Comparison of ENCODE assay signal across 19 cellular contexts in genomic region chr18:78032574-78032973, GRCh38.
DNase-seq lines count a peak whose midpoint lies in the region; ATAC-seq, FAIRE-seq and TF ChIP-seq lines count a peak whose summit lies in the region.
"Had no signal": no experiment of that assay in that cellular context is flagged by ENCODE, and none has a peak within 500 bp of the region (broad histone marks: within the 10 kb centered on the region; RNA-seq: fewer than 3 reads in every experiment).

No MANE protein-coding gene starts in this region.

- H3K79me1 ChIP-seq in H1 (ENCODE audit: low read depth, low read length), result no peaks in the 10 kb centered on the region

- TF ChIP-seq RAD21 in HepG2 (CRISPR knock-in tag; IDR thresholded peaks at IDR 0.05) (no peak), H1 (IDR thresholded peaks at IDR 0.05 in 1 of 2, conservative IDR thresholded peaks at IDR 0.05 in 1 of 2; ENCODE audit: low read depth in 2 of 2, low read length in 2 of 2) (no peak)

- in situ Hi-C loops in HepG2 (cut with HindIII; ENCODE audit: extremely low pct_ligation_motif_present, low pct_unique_long_range_greater_than_20kb), result no loop called here

- H3K4ac ChIP-seq in H1 (replicated peaks; ENCODE audit: insufficient read length, low read depth, low read length), result no peak overlapping the region

- H2BK120ac ChIP-seq in H1 (replicated peaks; ENCODE audit: low read depth, low read length), result no peak overlapping the region

- H4K5ac ChIP-seq in H1 (ENCODE audit: insufficient read length, low read depth, low read length), result no peak overlapping the region

- POLR2A ChIA-PET in HepG2 (lab: Yijun Ruan, JAX), result no interaction called here
- POLR2A ChIA-PET in H1 (lab: Charles Lee; ENCODE audit: partially characterized antibody), result no interaction called here

- H2BK12ac ChIP-seq in H1 (ENCODE audit: low read depth, low read length), result no peak overlapping the region

- H2AFZ ChIP-seq in HepG2 (ENCODE audit: low read length), result no peak overlapping the region
- peak overlapping the region; percentile 31; the same call in 1 of the 2 replicates for H2AFZ ChIP-seq in H1 (ENCODE audit: low read length)

- TF ChIP-seq POLR2A in HepG2 (IDR thresholded peaks at IDR 0.05; ENCODE audit: insufficient read depth in 1 of 2, low read depth in 2 of 2, low read length in 2 of 2) (no peak), right lobe of liver (IDR thresholded peaks at IDR 0.05) (no peak), H1 (IDR thresholded peaks at IDR 0.05; ENCODE audit: control extremely low read depth in 1 of 2, low read depth in 2 of 2, low read length in 2 of 2) (no peak)

- TF ChIP-seq CTCF in HepG2 (CRISPR knock-in tag; IDR thresholded peaks at IDR 0.05) (no peak), right lobe of liver (IDR thresholded peaks at IDR 0.05) (no peak), H1 (IDR thresholded peaks at IDR 0.05; ENCODE audit: control extremely low read depth in 1 of 3, insufficient read depth in 1 of 3, low read depth in 1 of 3, low read length in 3 of 3) (no peak)

- no peaks in the 10 kb centered on the region for H3K79me2 ChIP-seq in HepG2 (ENCODE audit: insufficient read depth, low read length)
- H3K79me2 ChIP-seq in H1 (ENCODE audit: control insufficient read depth in 1 of 2, insufficient read depth in 2 of 2, low read length in 2 of 2), result no peaks in the 10 kb centered on the region

- ATAC-seq in HepG2 (no peak), right lobe of liver (no peak), HG02759 (IDR thresholded peaks at IDR 0.05; ENCODE audit: unreplicated experiment) (no peak)
- ATAC-seq: A549; CD8-positive, alpha-beta T cell had no signal

- no peak for FAIRE-seq in HepG2 (lab: Jason Lieb, UNC)
- no peak for FAIRE-seq in H1 (lab: Jason Lieb, UNC)
- FAIRE-seq: A549, G401.6, GM12891, GM19239 had no signal

- no peak overlapping the region for H3K14ac ChIP-seq in H1 (ENCODE audit: insufficient read length)

- H3K9me3 ChIP-seq in HepG2 (ENCODE audit: low read length) (0 out of 2 replicates have a peak, but pooled peaks cover 3% of the 10 kb centered on the region), right lobe of liver (no peaks in the 10 kb centered on the region), H1 (ENCODE audit: insufficient read depth in 2 of 2, low read depth in 1 of 2, low read length in 1 of 2) (no peaks in the 10 kb centered on the region)
- H3K9me3 ChIP-seq: A549; BLaER1 treated with 17β-estradiol and CSF1 and Interleukin-3, amounts not matched to agents 10 nM and 100 nM; Caco-2 had no signal

- no peak overlapping the region for H4K91ac ChIP-seq in H1 (replicated peaks; ENCODE audit: insufficient read length, low read length)

- TF ChIP-seq EP300 in HepG2 (IDR thresholded peaks at IDR 0.05; ENCODE audit: low read depth in 2 of 2, low read length in 2 of 2), result no peak
- no peak for TF ChIP-seq EP300 in HepG2 (CRISPR knock-in tag; IDR thresholded peaks at IDR 0.05; ENCODE audit: borderline replicate concordance)
- no peak for TF ChIP-seq EP300 in H1 (IDR thresholded peaks at IDR 0.05; ENCODE audit: borderline replicate concordance in 1 of 2, low read depth in 2 of 2, low read length in 2 of 2)

- H3K36me3 ChIP-seq in HepG2 (replicated peaks in 1 of 2; ENCODE audit: control insufficient read depth in 1 of 2, insufficient read depth in 2 of 2, low read length in 2 of 2), result no peaks in the 10 kb centered on the region
- H3K36me3 ChIP-seq in right lobe of liver, result no peaks in the 10 kb centered on the region
- H3K36me3 ChIP-seq in H1 (ENCODE audit: control insufficient read depth in 2 of 4, insufficient read depth in 4 of 4, low read length in 3 of 4), result no peaks in the 10 kb centered on the region
- H3K36me3 ChIP-seq: BLaER1 treated with 17β-estradiol and CSF1 and Interleukin-3, amounts not matched to agents 10 nM and 100 nM had no signal

- H3K9ac ChIP-seq in HepG2 (ENCODE audit: insufficient read depth, low read depth, low read length) (no peak overlapping the region), H1 (replicated peaks in 1 of 4; ENCODE audit: extremely low read depth in 1 of 4, low read depth in 3 of 4, low read length in 3 of 4) (no peak overlapping the region)
- H3K9ac ChIP-seq: BLaER1 treated with 17β-estradiol and CSF1 and Interleukin-3, amounts not matched to agents 10 nM and 100 nM had no signal

- no peaks in the 10 kb centered on the region for H3K4me1 ChIP-seq in HepG2 (ENCODE audit: insufficient read depth, low read length)
- no peaks in the 10 kb centered on the region for H3K4me1 ChIP-seq in right lobe of liver
- H3K4me1 ChIP-seq in H1 (replicated peaks in 1 of 4; ENCODE audit: control insufficient read depth in 3 of 4, insufficient read depth in 4 of 4, low read length in 3 of 4), result peaks cover 0 to 11% (median 3%) of the 10 kb centered on the region in 4 experiments; a peak in 5 of 7 replicates
- H3K4me1 ChIP-seq: A549, Caco-2 had no signal

- H3K4me3 ChIP-seq in HepG2 (replicated peaks in 1 of 3; ENCODE audit: insufficient read depth in 1 of 3, low read depth in 2 of 3, low read length in 3 of 3) (no peak overlapping the region), right lobe of liver (no peak overlapping the region), H1 (ENCODE audit: extremely low read depth in 1 of 4, insufficient read depth in 2 of 4, low read depth in 3 of 4, low read length in 4 of 4) (no peak overlapping the region)
- H3K4me3 ChIP-seq: A549; BLaER1 treated with 17β-estradiol and CSF1 and Interleukin-3, amounts not matched to agents 10 nM and 100 nM had no signal

- intact Hi-C loops in HepG2 (cut with micrococcal nuclease; ENCODE audit: unreplicated experiment) (no loop called here), right lobe of liver (cut with DNase I) (no loop called here)

- no peak overlapping the region for H2BK15ac ChIP-seq in H1 (ENCODE audit: low read length)

- H3K27ac ChIP-seq in HepG2 (ENCODE audit: extremely low read length, insufficient read depth, low read length) (no peak overlapping the region), right lobe of liver (no peak overlapping the region), H1 (ENCODE audit: low read depth, low read length) (no peak overlapping the region)
- H3K27ac ChIP-seq: 22Rv1; A549; BLaER1 treated with 17β-estradiol and CSF1 and Interleukin-3, amounts not matched to agents 10 nM and 100 nM; C4-2B had no signal

- H3K4me2 ChIP-seq in HepG2 (ENCODE audit: low read depth, low read length), result no peak overlapping the region
- peak overlapping the region; percentile 47 to 65; a peak in 2 of 4 replicates for H3K4me2 ChIP-seq in H1 (ENCODE audit: insufficient read depth in 1 of 2, low read depth in 2 of 2, low read length in 2 of 2)
- H3K4me2 ChIP-seq: A549 had no signal

- H2BK20ac ChIP-seq in H1 (ENCODE audit: low read length), result no peak overlapping the region

- H3K27me3 ChIP-seq in HepG2 (ENCODE audit: control insufficient read depth in 1 of 2, insufficient read depth in 2 of 2, low read length in 2 of 2) (peaks cover 0 to 6% of the 10 kb centered on the region in 2 experiments; a peak in 1 of 5 replicates), right lobe of liver (no peaks in the 10 kb centered on the region), H1 (replicated peaks in 1 of 4; ENCODE audit: control insufficient read depth in 3 of 4, extremely low read depth in 1 of 4, insufficient read depth in 3 of 4, low read length in 3 of 4) (no peaks in the 10 kb centered on the region)
- H3K27me3 ChIP-seq: BLaER1 treated with 17β-estradiol and CSF1 and Interleukin-3, amounts not matched to agents 10 nM and 100 nM had no signal

- H3K18ac ChIP-seq in H1 (ENCODE audit: extremely low read depth, low read length), result no peak overlapping the region

- no peak overlapping the region for H3K23ac ChIP-seq in H1 (ENCODE audit: insufficient read length)

- no peak overlapping the region for H2AK5ac ChIP-seq in H1 (ENCODE audit: low read depth, low read length)

- no peak for DNase-seq in HepG2 (ENCODE audit: low spot score)
- DNase-seq in right lobe of liver, result no peak
- DNase-seq in H1 (ENCODE audit: low read depth in 1 of 2, low spot score in 2 of 2), result no peak
- DNase-seq in hepatic stellate cell (ENCODE audit: low spot score), result no peak
- DNase-seq: AML-193; Caco-2; Calu3; CD4-positive, alpha-beta T cell; CD8-positive, alpha-beta T cell; DMS79 treated with DMSO at 0.1 percent for 48 hours; GF-D8 had no signal

- CTCF ChIA-PET in HepG2 (lab: Yijun Ruan, JAX; ENCODE audit: low intra/inter-chr PET ratio, low total read pairs), result no interaction called here
- CTCF ChIA-PET in H1 (lab: Charles Lee; ENCODE audit: partially characterized antibody), result no interaction called here

- H2BK5ac ChIP-seq in H1 (ENCODE audit: low read depth, low read length), result no peak overlapping the region

- H4K8ac ChIP-seq in H1 (ENCODE audit: extremely low read depth, insufficient read depth, low read length), result no peak overlapping the region

- 8% methylated on average over 6 of the region's 6 CpGs for WGBS in HepG2 (ENCODE audit: low lambda C conversion rate)
- 57% methylated on average over 6 of the region's 6 CpGs for WGBS in right lobe of liver (ENCODE audit: insufficient coverage, low coverage, low lambda C conversion rate, missing lambda C conversion rate)
- WGBS in H1 (ENCODE audit: extremely low coverage in 1 of 2, insufficient coverage in 1 of 2, insufficient read length in 1 of 2, insufficient replicate concordance in 2 of 2, low coverage in 1 of 2, low lambda C conversion rate in 2 of 2, missing lambda C conversion rate in 1 of 2), 2 experiments, result 72% methylated on average over 5 of the region's 6 CpGs; no CpG with 5 or more reads in 1 of the 2 experiments

- no peak overlapping the region for H3K56ac ChIP-seq in H1 (replicated peaks; ENCODE audit: insufficient read length, low read depth, low read length)

- H4K20me1 ChIP-seq in HepG2 (ENCODE audit: insufficient read depth, low read length) (no peaks in the 10 kb centered on the region), H1 (replicated peaks in 1 of 2; ENCODE audit: control insufficient read depth in 1 of 2, insufficient read depth in 2 of 2, low read length in 2 of 2) (no peaks in the 10 kb centered on the region)
- H4K20me1 ChIP-seq: BLaER1 treated with 17β-estradiol and CSF1 and Interleukin-3, amounts not matched to agents 10 nM and 100 nM had no signal

- no TSS peak for BruUV-seq in HepG2 (replicated peaks; lab: Mats Ljungman, UMichigan)

- H3K23me2 ChIP-seq in H1 (ENCODE audit: low read depth, low read length), result no peaks in the 10 kb centered on the region

TF ChIP-seq in HepG2, 621 proteins besides CTCF, POLR2A, EP300 and RAD21 (continues in another document):
- TF ChIP-seq ZNF430 (CRISPR knock-in tag; IDR thresholded peaks at IDR 0.05), result no peak

TF ChIP-seq in H1, 55 proteins besides CTCF, POLR2A, EP300 and RAD21:
- TF ChIP-seq TAF1 (IDR thresholded peaks at IDR 0.05; ENCODE audit: low read depth, low read length), result no peak
- no peak for TF ChIP-seq PHF8 (conservative IDR thresholded peaks at IDR 0.05; ENCODE audit: low read depth, low read length)
- TF ChIP-seq KDM1A (IDR thresholded peaks at IDR 0.05; ENCODE audit: borderline replicate concordance, low read length), result no peak
- no peak for TF ChIP-seq SIRT6 (IDR thresholded peaks at IDR 0.05; ENCODE audit: low read length)
